ENCODE assay signal across 11 cellular contexts in genomic region chr2:42618972-42619371, GRCh38. TPM values are rescaled to one million over a fixed set of nuclear protein-coding genes. Genes with fewer than 3 reads are reported as not detected.
DNase-seq lines count a peak whose midpoint lies in the region; ATAC-seq and TF ChIP-seq lines count a peak whose summit lies in the region.
"Had no signal": no experiment of that assay in that cellular context is flagged by ENCODE, and none has a peak within 500 bp of the region (broad histone marks: within the 10 kb centered on the region; RNA-seq: fewer than 3 reads in every experiment).

No MANE protein-coding gene starts in this region.

- TF ChIP-seq CTCF in fibroblast of villous mesenchyme (IDR thresholded peaks at IDR 0.05; ENCODE audit: insufficient read depth, low read depth, low read length) (no peak), body of pancreas (IDR thresholded peaks at IDR 0.05) (no peak), left lung (IDR thresholded peaks at IDR 0.05) (no peak)

- no peak overlapping the region for H3K27ac ChIP-seq in body of pancreas
- H3K27ac ChIP-seq in left lung, result no peak overlapping the region
- H3K27ac ChIP-seq: BLaER1 treated with 17β-estradiol and CSF1 and Interleukin-3, amounts not matched to agents 10 nM and 100 nM; right lobe of liver had no signal

- no peaks in the 10 kb centered on the region for H3K9me3 Mint-ChIP-seq in activated T-cell treated with anti-CD3 and anti-CD28 coated beads, Interleukin-2, amount 50 U/mL, for 72 hours
- no peaks in the 10 kb centered on the region for H3K9me3 Mint-ChIP-seq in T-helper 2 cell treated with Interferon-gamma antibody and Interleukin-4, amounts not matched to agents 5 μg/mL and 100 μg/mL, for 36 hours

- H3K4me3 Mint-ChIP-seq in activated T-cell treated with anti-CD3 and anti-CD28 coated beads, Interleukin-2, amount 50 U/mL, for 72 hours, result peak overlapping the region in 1 of 2 donors; percentile 19
- no peak overlapping the region for H3K4me3 Mint-ChIP-seq in T-helper 2 cell treated with Interferon-gamma antibody and Interleukin-4, amounts not matched to agents 5 μg/mL and 100 μg/mL, for 36 hours

- no peaks in the 10 kb centered on the region for H3K27me3 Mint-ChIP-seq in activated T-cell treated with anti-CD3 and anti-CD28 coated beads, Interleukin-2, amount 50 U/mL, for 72 hours (ENCODE audit: low read depth)
- no peaks in the 10 kb centered on the region for H3K27me3 Mint-ChIP-seq in T-helper 2 cell treated with Interferon-gamma antibody and Interleukin-4, amounts not matched to agents 5 μg/mL and 100 μg/mL, for 36 hours (ENCODE audit: low read depth)

- intact Hi-C loops in body of pancreas (cut with DNase I), result no loop called here
- intact Hi-C loops in left lung (cut with DNase I), result no loop called here

- ATAC-seq in activated T-cell treated with anti-CD3 and anti-CD28 coated beads, Interleukin-2, amount 50 U/mL, for 72 hours (replicated peaks in 1 of 2), result peak; percentile 80 to 82
- ATAC-seq in body of pancreas (no peak), GM19023 (IDR thresholded peaks at IDR 0.05; ENCODE audit: unreplicated experiment) (no peak), left lung (no peak)
- ATAC-seq: left lobe of liver, right lobe of liver had no signal

- peaks cover 0 to 2% of the 10 kb centered on the region in 2 donors for H3K36me3 Mint-ChIP-seq in activated T-cell treated with anti-CD3 and anti-CD28 coated beads, Interleukin-2, amount 50 U/mL, for 72 hours (ENCODE audit: insufficient read depth in 2 of 2)
- H3K36me3 Mint-ChIP-seq in T-helper 2 cell treated with Interferon-gamma antibody and Interleukin-4, amounts not matched to agents 5 μg/mL and 100 μg/mL, for 36 hours (ENCODE audit: low read depth), result peaks cover 4% of the 10 kb centered on the region

- no peak overlapping the region for H3K4me3 ChIP-seq in fibroblast of villous mesenchyme (ENCODE audit: low read depth, low read length)
- H3K4me3 ChIP-seq in body of pancreas, result no peak overlapping the region
- H3K4me3 ChIP-seq in left lung, result no peak overlapping the region
- H3K4me3 ChIP-seq: BLaER1 treated with 17β-estradiol and CSF1 and Interleukin-3, amounts not matched to agents 10 nM and 100 nM; right lobe of liver had no signal

- no peak for DNase-seq in activated T-cell treated with anti-CD3 and anti-CD28 coated beads, Interleukin-2, amount 50 U/mL, for 72 hours
- DNase-seq in activated T-cell treated with anti-CD3 and anti-CD28 coated beads, Interleukin-2, amount 50 U/mL, for 48 hours, result no peak
- DNase-seq in T-helper 2 cell treated with Interferon-gamma antibody and Interleukin-4, amounts not matched to agents 5 μg/mL and 100 μg/mL, for 36 hours (ENCODE audit: low spot score), result peak; percentile 8
- peak; percentile 83 for DNase-seq in fibroblast of villous mesenchyme (ENCODE audit: low read depth)
- peak; percentile 32 for DNase-seq in stromal cell of bone marrow (ENCODE audit: low read depth)
- no peak for DNase-seq in body of pancreas
- no peak for DNase-seq in left lung
- DNase-seq: right lobe of liver had no signal

- H3K4me1 Mint-ChIP-seq in activated T-cell treated with anti-CD3 and anti-CD28 coated beads, Interleukin-2, amount 50 U/mL, for 72 hours (ENCODE audit: low read depth), result peaks cover 24% of the 10 kb centered on the region
- H3K4me1 Mint-ChIP-seq in T-helper 2 cell treated with Interferon-gamma antibody and Interleukin-4, amounts not matched to agents 5 μg/mL and 100 μg/mL, for 36 hours (ENCODE audit: low read depth), result peaks cover 9% of the 10 kb centered on the region

- no peak for TF ChIP-seq POLR2A in body of pancreas (IDR thresholded peaks at IDR 0.05)

- no peaks in the 10 kb centered on the region for H3K36me3 ChIP-seq in body of pancreas (replicated peaks in 1 of 2; ENCODE audit: insufficient read depth in 1 of 2, low read depth in 2 of 2)
- H3K36me3 ChIP-seq in left lung, result no peaks in the 10 kb centered on the region

- WGBS in body of pancreas, 2 donors, result 39 to 47% methylated on average over 2 of the region's 2 CpGs

- H3K27me3 ChIP-seq in body of pancreas (no peaks in the 10 kb centered on the region), left lung (no peaks in the 10 kb centered on the region)
- H3K27me3 ChIP-seq: BLaER1 treated with 17β-estradiol and CSF1 and Interleukin-3, amounts not matched to agents 10 nM and 100 nM; right lobe of liver had no signal

- peak overlapping the region; percentile 40 for H3K27ac Mint-ChIP-seq in activated T-cell treated with anti-CD3 and anti-CD28 coated beads, Interleukin-2, amount 50 U/mL, for 72 hours
- H3K27ac Mint-ChIP-seq in T-helper 2 cell treated with Interferon-gamma antibody and Interleukin-4, amounts not matched to agents 5 μg/mL and 100 μg/mL, for 36 hours, result peak overlapping the region; percentile 22

- no peaks in the 10 kb centered on the region for H3K4me1 ChIP-seq in body of pancreas
- no peaks in the 10 kb centered on the region for H3K4me1 ChIP-seq in left lung
- H3K4me1 ChIP-seq: BLaER1 treated with 17β-estradiol and CSF1 and Interleukin-3, amounts not matched to agents 10 nM and 100 nM; right lobe of liver had no signal

- H3K9me3 ChIP-seq in body of pancreas, result no peaks in the 10 kb centered on the region
- no peaks in the 10 kb centered on the region for H3K9me3 ChIP-seq in left lung
- H3K9me3 ChIP-seq: right lobe of liver had no signal

RNA-seq across cellular contexts. Expression of gene MTA3, which starts 50.5 kb away (rescaled TPM):
- 10 to 100 TPM; 36.7 to 47.3 TPM for total RNA-seq in activated T-cell treated with anti-CD3 and anti-CD28 coated beads, Interleukin-2, amount 50 U/mL, for 72 hours
- 25.8 and 32.0 TPM in 2 replicates for total RNA-seq in fibroblast of villous mesenchyme
- total RNA-seq in body of pancreas, result 10 to 100 TPM; 23.1 to 31.1 TPM
- total RNA-seq in left lung, result 10 to 100 TPM; 23.9 to 34.8 TPM

Comparison
In these comparisons a context has a peak if more than half of its experiments do, and no peak if none do; other contexts are left out.
1. ATAC-seq: peak in activated T-cell treated with anti-CD3 and anti-CD28 coated beads, Interleukin-2, amount 50 U/mL, for 72 hours (2 of 2); none in body of pancreas (single experiment), GM19023 (single experiment) and left lung (single experiment).
2. DNase-seq: peak in T-helper 2 cell treated with Interferon-gamma antibody and Interleukin-4, amounts not matched to agents 5 μg/mL and 100 μg/mL, for 36 hours (single experiment), fibroblast of villous mesenchyme (single experiment) and stromal cell of bone marrow (single experiment); none in activated T-cell treated with anti-CD3 and anti-CD28 coated beads, Interleukin-2, amount 50 U/mL, for 72 hours (0 of 2), activated T-cell treated with anti-CD3 and anti-CD28 coated beads, Interleukin-2, amount 50 U/mL, for 48 hours (0 of 2), body of pancreas (0 of 4) and left lung (0 of 2).